Comparison of ENCODE assay signal across 14 cellular contexts in the genomic region with DNA sequence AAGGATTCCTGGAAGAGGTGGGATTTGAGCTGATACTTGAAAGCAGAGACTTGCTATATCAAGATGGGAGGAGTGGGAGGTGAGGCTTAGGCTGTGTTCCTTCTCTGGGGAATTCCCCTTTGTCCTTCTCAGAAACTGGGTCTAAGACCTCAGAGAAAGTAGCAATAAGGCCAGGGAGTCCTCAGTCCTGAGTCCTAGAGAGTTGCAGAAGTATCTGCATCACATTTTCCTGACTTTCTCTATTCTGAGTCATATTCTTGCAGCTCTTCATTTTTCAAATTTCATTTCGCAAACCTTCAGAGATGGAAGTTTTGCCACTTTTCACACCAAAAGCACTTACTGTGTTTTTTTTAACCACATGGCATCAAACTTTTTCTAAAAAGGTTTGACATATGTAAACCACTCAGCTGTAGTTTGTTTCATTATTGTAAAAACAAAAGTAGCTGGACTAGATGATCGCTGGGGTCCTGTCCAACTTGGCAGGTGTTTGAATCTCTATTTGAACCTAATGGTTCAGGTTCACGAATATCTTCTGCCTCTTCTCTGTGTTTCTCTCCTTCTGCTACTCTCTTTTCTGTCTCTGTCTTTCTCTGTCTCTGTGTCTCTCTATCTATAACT. TPM values are rescaled to one million over a fixed set of nuclear protein-coding genes. Genes with fewer than 3 reads are reported as not detected.
DNase-seq lines count a peak whose midpoint lies in the region; ATAC-seq lines count a peak whose summit lies in the region.
"Had no signal": no experiment of that assay in that cellular context is flagged by ENCODE, and none has a peak within 500 bp of the region (broad histone marks: within the 10 kb centered on the region; RNA-seq: fewer than 3 reads in every experiment).

No MANE protein-coding gene starts in this region.

- intact Hi-C loops in activated CD4-positive, alpha-beta T cell treated with anti-CD3 and anti-CD28 coated beads, Interleukin-2, amount 10 ng/mL, durations not matched to agents 24 days and 14 days (cut with micrococcal nuclease) = loop anchor here (1.0 to 2.0 kb wide), 3 partner anchors 35 to 73 kb away; a partner anchor contains a TSS

- no peak for DNase-seq in activated CD4-positive, alpha-beta T cell treated with anti-CD3 and anti-CD28 coated beads, Interleukin-2, amount 10 ng/mL, durations not matched to agents 24 days and 14 days
- no peak for DNase-seq in activated CD4-positive, alpha-beta T cell treated with anti-CD3 and anti-CD28 coated beads, Interleukin-2, amount 50 U/mL, for 4 hours
- DNase-seq in NCI-H1417 (lab: John Stamatoyannopoulos, UW) (no peak), NCI-H2029 treated with DMSO at 0.1 percent for 48 hours (lab: John Stamatoyannopoulos, UW) (no peak)
- DNase-seq in effector memory CD4-positive, alpha-beta T cell = no peak
- DNase-seq: central memory CD4-positive, alpha-beta T cell; DND-41; NCI-H1930 had no signal

- peak overlapping the region in 1 of 3 donors; percentile 23 for H3K4me3 ChIP-seq in skeletal muscle tissue (ENCODE audit: low read length in 3 of 3)
- no peak overlapping the region for H3K4me3 ChIP-seq in effector memory CD4-positive, alpha-beta T cell (ENCODE audit: insufficient read depth, low read depth, low read length, poor library complexity, severe bottlenecking)
- H3K4me3 ChIP-seq: right atrium auricular region, upper lobe of left lung had no signal

- H3K4me1 ChIP-seq in skeletal muscle tissue (ENCODE audit: control insufficient read depth in 3 of 3, insufficient read depth in 3 of 3, low read length in 3 of 3) = peaks cover 53 to 70% (median 56%) of the 10 kb centered on the region in 3 donors
- H3K4me1 ChIP-seq in effector memory CD4-positive, alpha-beta T cell (ENCODE audit: control insufficient read depth, insufficient read depth, low read length, poor library complexity, severe bottlenecking) = no peaks in the 10 kb centered on the region

- H3K27ac ChIP-seq in skeletal muscle tissue (ENCODE audit: low read depth, low read length) = peak overlapping the region; percentile 82
- no peak overlapping the region for H3K27ac ChIP-seq in effector memory CD4-positive, alpha-beta T cell (ENCODE audit: insufficient read depth, low read length, poor library complexity, severe bottlenecking)
- H3K27ac ChIP-seq: upper lobe of left lung had no signal

- H3K9ac ChIP-seq in skeletal muscle tissue (ENCODE audit: low read depth in 1 of 3, low read length in 3 of 3) = peak overlapping the region in 1 of 3 donors; percentile 17

- no peaks in the 10 kb centered on the region for H3K36me3 ChIP-seq in skeletal muscle tissue (ENCODE audit: control insufficient read depth in 3 of 3, insufficient read depth in 3 of 3, low read length in 3 of 3)
- no peaks in the 10 kb centered on the region for H3K36me3 ChIP-seq in effector memory CD4-positive, alpha-beta T cell (ENCODE audit: control insufficient read depth, insufficient read depth, low read length)
- H3K36me3 ChIP-seq: right atrium auricular region, upper lobe of left lung had no signal

- no peaks in the 10 kb centered on the region for H3K36me3 Mint-ChIP-seq in activated CD4-positive, alpha-beta T cell treated with anti-CD3 and anti-CD28 coated beads, Interleukin-2, amount 10 ng/mL, durations not matched to agents 24 days and 14 days (ENCODE audit: low read depth)
- no peaks in the 10 kb centered on the region for H3K36me3 Mint-ChIP-seq in activated T-helper 17 cell treated with anti-CD3 and anti-CD28 coated beads, Interleukin-2, amount 50 U/mL, for 72 hours (ENCODE audit: low read depth)
- H3K36me3 Mint-ChIP-seq: IgD-negative memory B cell had no signal

- H3K9me3 Mint-ChIP-seq in activated CD4-positive, alpha-beta T cell treated with anti-CD3 and anti-CD28 coated beads, Interleukin-2, amount 10 ng/mL, durations not matched to agents 24 days and 14 days = no peaks in the 10 kb centered on the region
- no peaks in the 10 kb centered on the region for H3K9me3 Mint-ChIP-seq in activated T-helper 17 cell treated with anti-CD3 and anti-CD28 coated beads, Interleukin-2, amount 50 U/mL, for 72 hours
- H3K9me3 Mint-ChIP-seq: IgD-negative memory B cell had no signal

- H3K4me3 Mint-ChIP-seq in activated CD4-positive, alpha-beta T cell treated with anti-CD3 and anti-CD28 coated beads, Interleukin-2, amount 10 ng/mL, durations not matched to agents 24 days and 14 days = peak overlapping the region; percentile 3
- H3K4me3 Mint-ChIP-seq in activated T-helper 17 cell treated with anti-CD3 and anti-CD28 coated beads, Interleukin-2, amount 50 U/mL, for 72 hours = peak overlapping the region; percentile 22
- H3K4me3 Mint-ChIP-seq: IgD-negative memory B cell had no signal

- no peaks in the 10 kb centered on the region for H3K27me3 ChIP-seq in skeletal muscle tissue (ENCODE audit: control insufficient read depth in 3 of 3, insufficient read depth in 3 of 3, low read length in 3 of 3)
- H3K27me3 ChIP-seq in effector memory CD4-positive, alpha-beta T cell (replicated peaks; ENCODE audit: control insufficient read depth, insufficient read depth, low read length, poor library complexity, severe bottlenecking) = no peaks in the 10 kb centered on the region
- H3K27me3 ChIP-seq: right atrium auricular region, upper lobe of left lung had no signal

- no peaks in the 10 kb centered on the region for H3K27me3 Mint-ChIP-seq in activated CD4-positive, alpha-beta T cell treated with anti-CD3 and anti-CD28 coated beads, Interleukin-2, amount 10 ng/mL, durations not matched to agents 24 days and 14 days
- H3K27me3 Mint-ChIP-seq in activated T-helper 17 cell treated with anti-CD3 and anti-CD28 coated beads, Interleukin-2, amount 50 U/mL, for 72 hours = no peaks in the 10 kb centered on the region
- H3K27me3 Mint-ChIP-seq: IgD-negative memory B cell had no signal

- peak overlapping the region; percentile 17 for H3K27ac Mint-ChIP-seq in activated CD4-positive, alpha-beta T cell treated with anti-CD3 and anti-CD28 coated beads, Interleukin-2, amount 10 ng/mL, durations not matched to agents 24 days and 14 days
- H3K27ac Mint-ChIP-seq in activated T-helper 17 cell treated with anti-CD3 and anti-CD28 coated beads, Interleukin-2, amount 50 U/mL, for 72 hours = peak overlapping the region; percentile 8

- peaks cover 40% of the 10 kb centered on the region for H3K4me1 Mint-ChIP-seq in activated CD4-positive, alpha-beta T cell treated with anti-CD3 and anti-CD28 coated beads, Interleukin-2, amount 10 ng/mL, durations not matched to agents 24 days and 14 days
- H3K4me1 Mint-ChIP-seq in activated T-helper 17 cell treated with anti-CD3 and anti-CD28 coated beads, Interleukin-2, amount 50 U/mL, for 72 hours = peaks cover 29% of the 10 kb centered on the region

- H3K9me3 ChIP-seq in skeletal muscle tissue (ENCODE audit: control insufficient read depth in 3 of 3, low read length in 3 of 3) = no peaks in the 10 kb centered on the region
- H3K9me3 ChIP-seq in effector memory CD4-positive, alpha-beta T cell (ENCODE audit: control insufficient read depth, low read length) = no peaks in the 10 kb centered on the region
- H3K9me3 ChIP-seq: right atrium auricular region, upper lobe of left lung had no signal

- peak; percentile 66 for ATAC-seq in GM21529 (IDR thresholded peaks at IDR 0.05; ENCODE audit: unreplicated experiment)
- ATAC-seq in activated T-helper 17 cell treated with anti-CD3 and anti-CD28 coated beads, Interleukin-2, amount 50 U/mL, for 72 hours (replicated peaks) = peak; percentile 90

RNA-seq across cellular contexts. Expression of a gene that starts 21.3 kb away (rescaled TPM):
- total RNA-seq in activated CD4-positive, alpha-beta T cell treated with anti-CD3 and anti-CD28 coated beads, Interleukin-2, amount 10 ng/mL, durations not matched to agents 24 days and 14 days = 1.7 TPM in 2 replicates
- total RNA-seq in activated T-helper 17 cell treated with anti-CD3 and anti-CD28 coated beads, Interleukin-2, amount 50 U/mL, for 72 hours = 1 to 10 TPM; 2.7 to 6.1 TPM
- 14.1 TPM for total RNA-seq in skeletal muscle tissue
